Comparison of ENCODE assay signal across 15 cellular contexts in the genomic region with DNA sequence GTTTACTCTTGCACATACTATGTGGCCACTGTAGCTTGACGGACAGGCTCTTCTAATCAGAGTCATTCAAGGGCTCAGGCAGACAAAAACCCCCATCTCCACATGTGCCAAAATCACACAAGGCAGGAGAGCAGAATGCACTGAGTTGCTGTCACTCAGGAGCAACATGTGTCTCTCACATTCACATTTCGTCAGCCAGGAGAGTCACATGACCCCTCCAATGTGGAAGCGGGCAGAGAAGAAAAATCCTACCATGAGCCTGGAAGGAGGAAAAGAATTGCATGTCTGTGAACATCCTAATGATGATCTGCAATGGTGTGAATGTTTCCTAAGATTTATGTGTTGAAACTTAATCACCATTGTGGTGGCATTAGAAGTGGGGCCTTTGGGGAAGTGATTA.
DNase-seq lines count a peak whose midpoint lies in the region; ATAC-seq and TF ChIP-seq lines count a peak whose summit lies in the region.
"Had no signal": no experiment of that assay in that cellular context is flagged by ENCODE, and none has a peak within 500 bp of the region (broad histone marks: within the 10 kb centered on the region; RNA-seq: fewer than 3 reads in every experiment).

No MANE protein-coding gene starts in this region.

- intact Hi-C loops in Caco-2 (cut with micrococcal nuclease; ENCODE audit: unreplicated experiment), result no loop called here
- intact Hi-C loops in testis (cut with DNase I; ENCODE audit: low total_unique reads), result no loop called here

- no TSS peak for BruUV-seq in Caco-2 (replicated peaks; lab: Mats Ljungman, UMichigan)

- WGBS in testis, 2 donors, result 87 to 94% methylated on average over 3 of the region's 3 CpGs

- DNase-seq in Caco-2 (no peak), MV-4-11 (lab: John Stamatoyannopoulos, UW) (peak; percentile 77), WTC11 (ENCODE audit: low spot score) (no peak), kidney tubule cell (ENCODE audit: low spot score) (no peak), testis (no peak)
- no peak for DNase-seq in activated CD4-positive, alpha-beta T cell treated with anti-CD3 and anti-CD28 coated beads, Interleukin-2, amount 50 U/mL, for 1 hour
- DNase-seq: 8988T; C1 segment of cervical spinal cord; CD4-positive, alpha-beta memory T cell; COR-L47; DMS153; DND-41; GOT3 had no signal

- TF ChIP-seq POLR2A in testis (IDR thresholded peaks at IDR 0.05), result no peak

- H3K9me3 ChIP-seq in Caco-2, result no peaks in the 10 kb centered on the region
- no peaks in the 10 kb centered on the region for H3K9me3 ChIP-seq in testis
- H3K9me3 ChIP-seq: A549, HAP-1 had no signal

- POLR2A ChIA-PET in Caco-2 (lab: Charles Lee), result no interaction called here
- POLR2A ChIA-PET in WTC11 (lab: Charles Lee), result no interaction called here

- H3K4me1 Mint-ChIP-seq in Caco-2 (ENCODE audit: low read depth, unreplicated experiment) (peaks cover 11% of the 10 kb centered on the region), WTC11 (0 out of 2 replicates have a peak, but pooled peaks cover 3% of the 10 kb centered on the region)
- H3K4me1 Mint-ChIP-seq: CD4-positive, alpha-beta memory T cell had no signal

- H3K27me3 ChIP-seq in Caco-2 (replicated peaks; ENCODE audit: control insufficient read depth, insufficient read depth, low read length) (no peaks in the 10 kb centered on the region), testis (no peaks in the 10 kb centered on the region)

- H3K4me1 ChIP-seq in Caco-2 (no peaks in the 10 kb centered on the region), testis (no peaks in the 10 kb centered on the region)
- H3K4me1 ChIP-seq: A549, HAP-1 had no signal

- H3K4me3 Mint-ChIP-seq in Caco-2 (ENCODE audit: unreplicated experiment), result no peak overlapping the region
- no peak overlapping the region for H3K4me3 Mint-ChIP-seq in WTC11
- H3K4me3 Mint-ChIP-seq: CD4-positive, alpha-beta memory T cell had no signal

- H3K36me3 Mint-ChIP-seq in Caco-2 (ENCODE audit: insufficient read depth, unreplicated experiment) (peaks cover 5% of the 10 kb centered on the region), WTC11 (no peaks in the 10 kb centered on the region)
- H3K36me3 Mint-ChIP-seq: CD4-positive, alpha-beta memory T cell had no signal

- ATAC-seq in WTC11, result no peak
- ATAC-seq: A549 had no signal

- no peak overlapping the region for H3K4me3 ChIP-seq in Caco-2 (ENCODE audit: low read depth, low read length)
- no peak overlapping the region for H3K4me3 ChIP-seq in testis
- H3K4me3 ChIP-seq: A549, HAP-1 had no signal

- no peak overlapping the region for H3K27ac ChIP-seq in testis
- H3K27ac ChIP-seq: A549 had no signal

- CTCF ChIA-PET in Caco-2 (lab: Charles Lee) (no interaction called here), WTC11 (lab: Charles Lee) (no interaction called here)

- H3K36me3 ChIP-seq in Caco-2 (ENCODE audit: control insufficient read depth, insufficient read depth, low read length) (no peaks in the 10 kb centered on the region), testis (ENCODE audit: low read depth, missing control alignments) (no peaks in the 10 kb centered on the region)
- H3K36me3 ChIP-seq: HAP-1 had no signal

- H3K9me3 Mint-ChIP-seq in Caco-2 (ENCODE audit: unreplicated experiment), result no peaks in the 10 kb centered on the region
- H3K9me3 Mint-ChIP-seq in WTC11, result peaks cover 4% of the 10 kb centered on the region; the same call in 1 of the 2 replicates

- H3K27ac Mint-ChIP-seq in Caco-2 (ENCODE audit: unreplicated experiment) (peak overlapping the region; percentile 13), WTC11 (no peak overlapping the region)
- H3K27ac Mint-ChIP-seq: CD4-positive, alpha-beta memory T cell had no signal

- TF ChIP-seq CTCF in Caco-2 (IDR thresholded peaks at IDR 0.05; ENCODE audit: insufficient read depth in 1 of 2, low read depth in 1 of 2, low read length in 1 of 2, severe bottlenecking in 1 of 2, unreplicated experiment in 1 of 2) (no peak), WTC11 (IDR thresholded peaks at IDR 0.05) (no peak), testis (IDR thresholded peaks at IDR 0.05) (no peak)

- no peaks in the 10 kb centered on the region for H3K27me3 Mint-ChIP-seq in Caco-2 (ENCODE audit: insufficient read depth, unreplicated experiment)
- H3K27me3 Mint-ChIP-seq in WTC11 (ENCODE audit: low read depth), result no peaks in the 10 kb centered on the region

TF ChIP-seq in WTC11, 78 proteins besides CTCF, POLR2A, EP300 and RAD21:
- TF ChIP-seq KAT7 (CRISPR knock-in tag; IDR thresholded peaks at IDR 0.05; ENCODE audit: borderline replicate concordance) (no peak), FOXK1 (CRISPR knock-in tag; IDR thresholded peaks at IDR 0.05) (no peak), CREM (CRISPR knock-in tag; IDR thresholded peaks at IDR 0.05) (no peak), CREB1 (CRISPR knock-in tag; IDR thresholded peaks at IDR 0.05) (no peak), GTF2I (CRISPR knock-in tag; conservative IDR thresholded peaks at IDR 0.05) (no peak)
- TF ChIP-seq, protein P1, sequence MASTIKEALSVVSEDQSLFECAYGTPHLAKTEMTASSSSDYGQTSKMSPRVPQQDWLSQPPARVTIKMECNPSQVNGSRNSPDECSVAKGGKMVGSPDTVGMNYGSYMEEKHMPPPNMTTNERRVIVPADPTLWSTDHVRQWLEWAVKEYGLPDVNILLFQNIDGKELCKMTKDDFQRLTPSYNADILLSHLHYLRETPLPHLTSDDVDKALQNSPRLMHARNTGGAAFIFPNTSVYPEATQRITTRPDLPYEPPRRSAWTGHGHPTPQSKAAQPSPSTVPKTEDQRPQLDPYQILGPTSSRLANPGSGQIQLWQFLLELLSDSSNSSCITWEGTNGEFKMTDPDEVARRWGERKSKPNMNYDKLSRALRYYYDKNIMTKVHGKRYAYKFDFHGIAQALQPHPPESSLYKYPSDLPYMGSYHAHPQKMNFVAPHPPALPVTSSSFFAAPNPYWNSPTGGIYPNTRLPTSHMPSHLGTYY (CRISPR knock-in tag; IDR thresholded peaks at IDR 0.05), result no peak
- TF ChIP-seq, protein P2, sequence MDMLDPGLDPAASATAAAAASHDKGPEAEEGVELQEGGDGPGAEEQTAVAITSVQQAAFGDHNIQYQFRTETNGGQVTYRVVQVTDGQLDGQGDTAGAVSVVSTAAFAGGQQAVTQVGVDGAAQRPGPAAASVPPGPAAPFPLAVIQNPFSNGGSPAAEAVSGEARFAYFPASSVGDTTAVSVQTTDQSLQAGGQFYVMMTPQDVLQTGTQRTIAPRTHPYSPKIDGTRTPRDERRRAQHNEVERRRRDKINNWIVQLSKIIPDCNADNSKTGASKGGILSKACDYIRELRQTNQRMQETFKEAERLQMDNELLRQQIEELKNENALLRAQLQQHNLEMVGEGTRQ (CRISPR knock-in tag; IDR thresholded peaks at IDR 0.05), result peak; percentile 17; the same call in 1 of the 2 replicates
